ENCODE assay signal across 1 cellular context in the genomic region with DNA sequence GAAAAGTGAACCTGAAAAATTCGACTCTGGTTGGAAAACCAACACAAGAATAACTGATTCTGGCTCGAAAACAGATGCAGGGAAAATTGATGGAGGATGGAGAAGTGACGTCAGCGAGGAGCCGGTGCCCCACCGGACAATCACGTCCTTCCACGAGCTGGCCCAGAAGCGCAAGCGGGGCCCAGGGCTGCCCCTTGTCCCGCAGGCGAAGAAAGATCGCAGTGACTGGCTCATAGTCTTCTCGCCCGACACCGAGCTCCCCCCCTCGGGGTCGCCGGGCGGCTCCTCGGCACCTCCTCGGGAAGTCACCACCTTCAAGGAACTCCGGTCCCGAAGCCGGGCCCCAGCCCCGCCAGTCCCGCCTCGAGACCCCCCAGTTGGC.
TF ChIP-seq lines count a peak whose summit lies in the region.

No MANE protein-coding gene starts in this region.

TF ChIP-seq in endothelial cell of umbilical vein, 7 proteins besides CTCF, POLR2A, EP300 and RAD21 (continued from another document):
- TF ChIP-seq MYC (IDR thresholded peaks at IDR 0.05; ENCODE audit: low read depth, low read length) = no peak
